In genomic region chr9:134145262-134145661, GRCh38 we compare ENCODE assay signal across 30 cellular contexts. TPM values are rescaled to one million over a fixed set of nuclear protein-coding genes. Genes with fewer than 3 reads are reported as not detected.
"Had no signal": no experiment of that assay in that cellular context is flagged by ENCODE, and none has a peak within 500 bp of the region (broad histone marks: within the 10 kb centered on the region; RNA-seq: fewer than 3 reads in every experiment).

No MANE protein-coding gene starts in this region.

- H2AFZ ChIP-seq: parathyroid adenoma had no signal

- H3K27me3 ChIP-seq: heart left ventricle, neutrophil, right atrium auricular region, right lobe of liver, stomach, testis, thyroid gland, upper lobe of right lung had no signal

- DNase-seq: heart left ventricle; hypothalamus; islet precursor cell; left ventricle myocardium inferior; midbrain; mucosa of descending colon; naive thymus-derived CD8-positive, alpha-beta T cell; occipital lobe; stimulated activated CD4-positive, alpha-beta T cell treated with anti-CD3 and anti-CD28 coated beads, Interleukin-12 subunit alpha, Interleukin-12 subunit beta, amount 100 ng/mL, for 4 hours; stimulated activated CD4-positive, alpha-beta T cell treated with anti-CD3 and anti-CD28 coated beads, Interleukin-15, amount 100 ng/mL, for 24 hours; stimulated activated CD4-positive, alpha-beta T cell treated with anti-CD3 and anti-CD28 coated beads, Interleukin-2, amount 100 ng/mL, for 24 hours; stimulated activated CD4-positive, alpha-beta T cell treated with anti-CD3 and anti-CD28 coated beads, Interleukin-4, amount 100 ng/mL, for 1 hour; stimulated activated naive B cell treated with anti-CD40 and anti-IgM and Interleukin-4, amounts not matched to agents 10 μg/mL and 1 μg/mL and 100 μg/mL, for 72 hours; stimulated activated naive CD8-positive, alpha-beta T cell treated with anti-CD3 and anti-CD28 coated beads, Interleukin-15, Interleukin-2, amounts not matched to agents 100 U/mL and 50 U/mL, for 24 hours; stomach; testis; thyroid gland; trophoblast cell; upper lobe of right lung had no signal

- H3K79me2 ChIP-seq: parathyroid adenoma had no signal

- H3K4me3 ChIP-seq: heart left ventricle, left ventricle myocardium inferior, lung, mucosa of descending colon, right atrium auricular region, right lobe of liver, skin epidermis, stomach, testis, thyroid gland, upper lobe of right lung had no signal

- H3K9ac ChIP-seq: parathyroid adenoma had no signal

- H3K4me1 ChIP-seq: heart left ventricle, left ventricle myocardium inferior, parathyroid adenoma, right atrium auricular region, stomach, testis, thyroid gland, upper lobe of right lung had no signal

- H3K9me3 ChIP-seq: heart left ventricle, left ventricle myocardium inferior, mucosa of descending colon, neutrophil, right atrium auricular region, right lobe of liver, stomach, testis, thyroid gland, upper lobe of right lung had no signal

- H3K27ac ChIP-seq: heart left ventricle, left ventricle myocardium inferior, neutrophil, parathyroid adenoma, right atrium auricular region, right lobe of liver, skin epidermis, stomach, testis, thyroid gland, upper lobe of right lung had no signal

RNA-seq across cellular contexts. Expression of gene RNU6ATAC, which starts 19.1 kb away (rescaled TPM):
- total RNA-seq: kidney epithelial cell, lower leg skin, myocyte, occipital lobe, pulmonary artery endothelial cell, renal cortical epithelial cell, right atrium auricular region, stomach, testis, thyroid gland had no signal
- polyA plus RNA-seq: heart left ventricle; lung; naive thymus-derived CD8-positive, alpha-beta T cell; stomach had no signal
